Comparison of ENCODE assay signal across 1 cellular context in genomic region chr16:85607796-85608514, GRCh38.
TF ChIP-seq lines count a peak whose summit lies in the region.

No MANE protein-coding gene starts in this region.

TF ChIP-seq in K562, 482 proteins besides CTCF, POLR2A, EP300 and RAD21 (continued from another document):
- TF ChIP-seq E2F6 (IDR thresholded peaks at IDR 0.05; ENCODE audit: borderline replicate concordance in 1 of 2, extremely low read depth in 1 of 2, insufficient read depth in 1 of 2, insufficient read length in 1 of 2, low read depth in 1 of 2, low read length in 1 of 2, poor library complexity in 1 of 2, severe bottlenecking in 1 of 2) (no peak), POLR3A (IDR thresholded peaks at IDR 0.05; ENCODE audit: borderline replicate concordance, extremely low read depth, insufficient read depth, insufficient read length) (no peak), RBFOX2 (IDR thresholded peaks at IDR 0.05; ENCODE audit: low read depth, low read length) (no peak), CBFA2T2 (conservative IDR thresholded peaks at IDR 0.05) (no peak), MLLT1 (IDR thresholded peaks at IDR 0.05) (no peak), ZKSCAN8 (CRISPR knock-in tag; IDR thresholded peaks at IDR 0.05) (no peak), KLF1 (tag; IDR thresholded peaks at IDR 0.05) (no peak), HDAC3 (IDR thresholded peaks at IDR 0.05; ENCODE audit: borderline replicate concordance, partially characterized antibody) (no peak), HMBOX1 (IDR thresholded peaks at IDR 0.05) (no peak), ZNF224 (CRISPR knock-in tag; IDR thresholded peaks at IDR 0.05) (no peak), MAX (CRISPR knock-in tag; IDR thresholded peaks at IDR 0.05) (no peak), BRCA1 (IDR thresholded peaks at IDR 0.05) (no peak), BRCA1 (CRISPR knock-in tag; IDR thresholded peaks at IDR 0.05) (no peak)
TF ChIP-seq in K562: peak in this region for 9.
